ENCODE assay signal across 16 cellular contexts in the genomic region with DNA sequence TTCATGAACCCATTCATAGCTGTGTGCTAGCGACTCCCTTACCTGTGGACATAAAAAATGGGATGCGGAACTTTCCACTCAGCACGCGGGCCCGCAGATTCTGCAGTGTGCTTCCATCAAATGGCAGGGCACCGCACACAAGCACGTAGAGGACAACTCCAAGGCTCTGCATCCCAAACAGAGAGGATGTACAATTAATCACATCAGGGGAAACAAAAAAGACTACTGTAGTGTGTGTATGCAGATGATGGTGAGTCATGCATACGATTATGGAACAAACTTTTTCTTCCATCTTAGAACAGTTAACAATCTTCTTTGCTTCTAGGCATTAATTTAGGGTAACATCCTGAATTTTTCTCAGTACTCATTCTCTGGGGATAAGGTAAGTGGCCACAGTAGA. TPM values are rescaled to one million over a fixed set of nuclear protein-coding genes. Genes with fewer than 3 reads are reported as not detected.
DNase-seq lines count a peak whose midpoint lies in the region; ATAC-seq lines count a peak whose summit lies in the region.
"Had no signal": no experiment of that assay in that cellular context is flagged by ENCODE, and none has a peak within 500 bp of the region (broad histone marks: within the 10 kb centered on the region; RNA-seq: fewer than 3 reads in every experiment).

No MANE protein-coding gene starts in this region.

- H3K27ac ChIP-seq in temporal lobe (ENCODE audit: low read depth, low read length), result peak overlapping the region; percentile 4
- H3K27ac ChIP-seq: 22Rv1 had no signal

- no peak overlapping the region for H3K4me3 Mint-ChIP-seq in activated T-cell treated with anti-CD3 and anti-CD28 coated beads, Interleukin-2, amount 50 U/mL, for 24 hours
- H3K4me3 Mint-ChIP-seq in activated T-cell treated with anti-CD3 and anti-CD28 coated beads, Interleukin-2, amount 50 U/mL, for 72 hours, result no peak overlapping the region
- H3K4me3 Mint-ChIP-seq: CD4-positive, alpha-beta T cell had no signal

- H3K4me1 Mint-ChIP-seq in activated T-cell treated with anti-CD3 and anti-CD28 coated beads, Interleukin-2, amount 50 U/mL, for 24 hours (ENCODE audit: low read depth), result peaks cover 9% of the 10 kb centered on the region
- H3K4me1 Mint-ChIP-seq in activated T-cell treated with anti-CD3 and anti-CD28 coated beads, Interleukin-2, amount 50 U/mL, for 72 hours (ENCODE audit: low read depth), result no peaks in the 10 kb centered on the region

- H3K27me3 Mint-ChIP-seq in activated T-cell treated with anti-CD3 and anti-CD28 coated beads, Interleukin-2, amount 50 U/mL, for 24 hours, result no peaks in the 10 kb centered on the region
- H3K27me3 Mint-ChIP-seq in activated T-cell treated with anti-CD3 and anti-CD28 coated beads, Interleukin-2, amount 50 U/mL, for 72 hours (ENCODE audit: low read depth), result no peaks in the 10 kb centered on the region
- H3K27me3 Mint-ChIP-seq: CD4-positive, alpha-beta T cell had no signal

- H3K36me3 Mint-ChIP-seq in activated T-cell treated with anti-CD3 and anti-CD28 coated beads, Interleukin-2, amount 50 U/mL, for 24 hours (ENCODE audit: low read depth), result peaks cover 80% of the 10 kb centered on the region
- peaks cover 13 to 15% of the 10 kb centered on the region in 2 donors for H3K36me3 Mint-ChIP-seq in activated T-cell treated with anti-CD3 and anti-CD28 coated beads, Interleukin-2, amount 50 U/mL, for 72 hours (ENCODE audit: insufficient read depth in 2 of 2)

- no peak for ATAC-seq in activated T-cell treated with anti-CD3 and anti-CD28 coated beads, Interleukin-2, amount 50 U/mL, for 72 hours (replicated peaks in 1 of 2)
- no peak for ATAC-seq in HG02642 (IDR thresholded peaks at IDR 0.05; ENCODE audit: poor library complexity, unreplicated experiment)

- peak overlapping the region; percentile 17 for H3K27ac Mint-ChIP-seq in activated T-cell treated with anti-CD3 and anti-CD28 coated beads, Interleukin-2, amount 50 U/mL, for 24 hours
- H3K27ac Mint-ChIP-seq in activated T-cell treated with anti-CD3 and anti-CD28 coated beads, Interleukin-2, amount 50 U/mL, for 72 hours, result no peak overlapping the region
- H3K27ac Mint-ChIP-seq: CD4-positive, alpha-beta T cell had no signal

- peaks cover 10% of the 10 kb centered on the region for H3K9me3 Mint-ChIP-seq in activated T-cell treated with anti-CD3 and anti-CD28 coated beads, Interleukin-2, amount 50 U/mL, for 24 hours
- peaks cover 6 to 9% of the 10 kb centered on the region in 2 donors for H3K9me3 Mint-ChIP-seq in activated T-cell treated with anti-CD3 and anti-CD28 coated beads, Interleukin-2, amount 50 U/mL, for 72 hours
- H3K9me3 Mint-ChIP-seq: CD4-positive, alpha-beta T cell had no signal

- DNase-seq in activated T-cell treated with anti-CD3 and anti-CD28 coated beads, Interleukin-2, amount 50 U/mL, for 24 hours, result no peak
- no peak for DNase-seq in activated T-cell treated with anti-CD3 and anti-CD28 coated beads, Interleukin-2, amount 50 U/mL, for 72 hours
- DNase-seq in RPMI7951 (ENCODE audit: low read depth) (peak; percentile 44), foreskin melanocyte (peak; percentile 79)
- DNase-seq in stimulated activated CD4-positive, alpha-beta T cell treated with anti-CD3 and anti-CD28 coated beads, Interleukin-15, amount 100 ng/mL, for 24 hours, result no peak
- no peak for DNase-seq in activated naive CD4-positive, alpha-beta T cell treated with anti-CD3 and anti-CD28 coated beads, Interleukin-2, amount 50 U/mL, for 16 hours
- DNase-seq: BE2C; C1 segment of cervical spinal cord; CD4-positive, alpha-beta T cell; DMS79 treated with DMSO at 0.1 percent for 48 hours; GF-D8; GOT3; H7 had no signal

RNA-seq across cellular contexts. Expression of a gene that starts 58.8 kb away (rescaled TPM):
- total RNA-seq in activated T-cell treated with anti-CD3 and anti-CD28 coated beads, Interleukin-2, amount 50 U/mL, for 72 hours, result not detected
- 0.48 TPM in 1 of 2 replicates, not detected in the other for total RNA-seq in RPMI7951 (2014; rRNA removed; shearing (Covaris generic))
- total RNA-seq in temporal lobe, result 0.49 TPM

Comparison
In these comparisons a context has a peak if more than half of its experiments do, and no peak if none do; other contexts are left out.
1. DNase-seq: peak in RPMI7951 (single experiment) and foreskin melanocyte (single experiment); none in activated T-cell treated with anti-CD3 and anti-CD28 coated beads, Interleukin-2, amount 50 U/mL, for 24 hours (single experiment), activated T-cell treated with anti-CD3 and anti-CD28 coated beads, Interleukin-2, amount 50 U/mL, for 72 hours (0 of 2), stimulated activated CD4-positive, alpha-beta T cell treated with anti-CD3 and anti-CD28 coated beads, Interleukin-15, amount 100 ng/mL, for 24 hours (single experiment) and activated naive CD4-positive, alpha-beta T cell treated with anti-CD3 and anti-CD28 coated beads, Interleukin-2, amount 50 U/mL, for 16 hours (single experiment).